In the genomic region with DNA sequence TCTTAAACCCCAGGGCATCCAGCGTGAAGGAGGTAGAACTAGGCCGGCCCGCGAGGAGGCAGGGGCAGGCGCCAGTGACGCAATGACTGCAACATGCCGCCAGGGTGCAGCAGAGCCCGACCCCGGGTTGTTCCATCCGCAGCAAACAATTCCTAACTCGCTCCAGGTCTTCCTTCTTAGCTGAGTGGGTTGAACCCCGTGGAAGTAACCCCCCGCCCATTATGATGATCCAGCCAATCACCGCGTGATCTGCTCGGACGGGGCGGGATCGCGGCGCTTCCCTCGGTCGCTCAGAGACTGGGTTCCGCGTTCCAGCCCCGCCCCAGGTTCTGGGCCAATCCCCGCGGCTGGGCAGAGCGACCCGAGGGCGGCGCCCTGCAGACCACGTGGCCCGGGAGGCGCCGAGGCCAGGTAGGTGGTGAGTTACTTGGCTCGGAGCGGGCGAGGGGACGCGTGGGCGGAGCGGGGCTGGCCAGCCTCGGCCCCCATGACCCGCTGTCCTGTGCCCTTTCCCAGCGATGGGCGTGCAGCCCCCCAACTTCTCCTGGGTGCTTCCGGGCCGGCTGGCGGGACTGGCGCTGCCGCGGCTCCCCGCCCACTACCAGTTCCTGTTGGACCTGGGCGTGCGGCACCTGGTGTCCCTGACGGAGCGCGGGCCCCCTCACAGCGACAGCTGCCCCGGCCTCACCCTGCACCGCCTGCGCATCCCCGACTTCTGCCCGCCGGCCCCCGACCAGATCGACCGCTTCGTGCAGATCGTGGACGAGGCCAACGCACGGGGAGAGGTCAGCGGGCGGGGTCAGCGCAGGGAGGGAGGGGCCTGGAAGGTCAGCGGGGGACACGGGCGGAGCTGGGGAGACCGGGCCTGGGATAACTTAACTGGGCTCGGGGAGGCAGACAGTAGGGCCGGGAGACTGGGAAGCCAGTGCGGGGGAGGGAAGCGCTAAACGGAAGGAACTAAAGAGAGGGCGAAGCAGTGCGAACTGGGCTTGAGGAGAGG, we compare ENCODE assay signal across 8 cellular contexts. TPM values are rescaled to one million over a fixed set of nuclear protein-coding genes. Genes with fewer than 3 reads are reported as not detected.
DNase-seq lines count a peak whose midpoint lies in the region; FAIRE-seq and TF ChIP-seq lines count a peak whose summit lies in the region.

TSS of gene DUSP23 (plus strand) at position 380 of the 1,000 bp plus-strand sequence. CDS start at position 519, 139 bp downstream.

- peaks cover 0 to 3% of the 10 kb centered on the region in 2 experiments; a peak in 1 of 5 replicates for H3K9me3 Mint-ChIP-seq in H9
- no peaks in the 10 kb centered on the region for H3K9me3 Mint-ChIP-seq in activated naive CD4-positive, alpha-beta T cell treated with anti-CD3 and anti-CD28 coated beads for 36 hours

- H4K20me1 ChIP-seq in H9 (ENCODE audit: control insufficient read depth, insufficient read depth, insufficient read length) (no peaks in the 10 kb centered on the region), MM.1S (ENCODE audit: insufficient read depth, low read length) (no peaks in the 10 kb centered on the region)

- H3K79me1 ChIP-seq in H9 (ENCODE audit: insufficient read depth, low read depth, low read length, poor library complexity, severe bottlenecking) (no peaks in the 10 kb centered on the region), neuronal stem cell (ENCODE audit: low read depth, low read length) (no peaks in the 10 kb centered on the region)

- peaks cover 26% of the 10 kb centered on the region in 2 experiments for H3K4me1 Mint-ChIP-seq in H9
- H3K4me1 Mint-ChIP-seq in activated naive CD4-positive, alpha-beta T cell treated with anti-CD3 and anti-CD28 coated beads for 36 hours (ENCODE audit: low read depth) = peaks cover 7% of the 10 kb centered on the region

- no peak within 1 kb of the TSS for H3K4ac ChIP-seq in H9 (ENCODE audit: low read depth, low read length)
- no peak within 1 kb of the TSS for H3K4ac ChIP-seq in neuronal stem cell (ENCODE audit: low read length)

- no peak within 1 kb of the TSS for H2AK5ac ChIP-seq in H9 (ENCODE audit: insufficient read length, low read length)
- no peak within 1 kb of the TSS for H2AK5ac ChIP-seq in neuronal stem cell (ENCODE audit: low read depth, low read length)

- H3K18ac ChIP-seq in H9 (ENCODE audit: insufficient read length, low read depth, low read length) (no peak within 1 kb of the TSS), neuronal stem cell (ENCODE audit: low read length) (peak within 1 kb of the TSS; percentile 89)

- H3K4me2 ChIP-seq in H9 (ENCODE audit: insufficient read depth, insufficient read length, low read length) (peak within 1 kb of the TSS; percentile 38), MM.1S (ENCODE audit: low read depth, low read length) (peak within 1 kb of the TSS; percentile 90), neuronal stem cell (ENCODE audit: insufficient read depth, low read length, poor library complexity, severe bottlenecking) (peak within 1 kb of the TSS; percentile 93)

- H3K9me3 ChIP-seq in H9 (ENCODE audit: control insufficient read depth, low read depth, low read length) (no peaks in the 10 kb centered on the region), MM.1S (replicated peaks; ENCODE audit: insufficient read depth, low read length) (no peaks in the 10 kb centered on the region), neuronal stem cell (replicated peaks in 1 of 2; ENCODE audit: control insufficient read depth in 2 of 2, insufficient read depth in 1 of 2, low read depth in 1 of 2, low read length in 2 of 2) (peaks cover 0 to 2% of the 10 kb centered on the region in 2 donors)

- H3K9ac ChIP-seq in H9 (ENCODE audit: extremely low read depth, insufficient read length, low read length) (no peak within 1 kb of the TSS), MM.1S (ENCODE audit: low read length) (peak within 1 kb of the TSS; percentile 67), neuronal stem cell (ENCODE audit: low read depth, low read length, poor library complexity) (peak within 1 kb of the TSS; percentile 79)

- no peak within 1 kb of the TSS for H2BK5ac ChIP-seq in H9 (ENCODE audit: insufficient read length, low read length)
- H2BK5ac ChIP-seq in neuronal stem cell (ENCODE audit: low read length) = no peak within 1 kb of the TSS

- H4K91ac ChIP-seq in H9 (ENCODE audit: insufficient read length, low read depth, low read length) (no peak within 1 kb of the TSS), neuronal stem cell (ENCODE audit: low read depth, low read length, poor library complexity) (no peak within 1 kb of the TSS)

- H3K27me3 ChIP-seq in H9 (ENCODE audit: insufficient read depth, low read length) (no peaks in the 10 kb centered on the region), MM.1S (replicated peaks; ENCODE audit: insufficient read depth, low read length) (no peaks in the 10 kb centered on the region), neuronal stem cell (ENCODE audit: control insufficient read depth in 3 of 3, insufficient read depth in 3 of 3, low read depth in 1 of 3, low read length in 3 of 3) (peaks cover 0 to 9% (median 0%) of the 10 kb centered on the region in 3 experiments)

- H3K56ac ChIP-seq in H9 (ENCODE audit: insufficient read length, low read depth, low read length) = no peak within 1 kb of the TSS

- H3K36me3 ChIP-seq in MM.1S (replicated peaks; ENCODE audit: insufficient read depth, low read length) = no peaks in the 10 kb centered on the region
- H3K36me3 ChIP-seq in neuronal stem cell (replicated peaks in 1 of 2; ENCODE audit: control insufficient read depth in 2 of 2, insufficient read depth in 2 of 2, low read length in 2 of 2) = no peaks in the 10 kb centered on the region

- intact Hi-C loops in activated naive CD4-positive, alpha-beta T cell treated with anti-CD3 and anti-CD28 coated beads for 36 hours (cut with micrococcal nuclease) = loop anchor here (1.0 to 10.0 kb wide), 9 partner anchors 18 to 646 kb away; partner anchors contain the start of genes SLAMF8 and TAGLN2

- H3K23ac ChIP-seq in H9 (ENCODE audit: insufficient read length, low read depth, low read length) (no peak within 1 kb of the TSS), neuronal stem cell (ENCODE audit: low read depth, low read length, poor library complexity) (peak within 1 kb of the TSS; percentile 87)

- H2AFZ ChIP-seq in H9 (ENCODE audit: low read length) (no peak within 1 kb of the TSS), MM.1S (ENCODE audit: low read length) (peak within 1 kb of the TSS; percentile 99), neuronal stem cell (ENCODE audit: low read length) (peak within 1 kb of the TSS; percentile 81)

- H2BK20ac ChIP-seq in H9 (ENCODE audit: low read depth, low read length, poor library complexity, severe bottlenecking) = no peak within 1 kb of the TSS

- no peak within 1 kb of the TSS for H4K8ac ChIP-seq in H9 (replicated peaks; ENCODE audit: insufficient read length, low read depth, low read length)
- H4K8ac ChIP-seq in neuronal stem cell (ENCODE audit: low read depth, low read length) = no peak within 1 kb of the TSS

- no peaks in the 10 kb centered on the region for H3F3A ChIP-seq in MM.1S (ENCODE audit: insufficient read depth, low read length)

- DNase-seq in H9 (peak; percentile 99), MM.1S (peak; percentile 100), SK-N-DZ (ENCODE audit: low spot score) (peak; percentile 49), foreskin melanocyte (peak; percentile 97), neuronal stem cell (ENCODE audit: low spot score) (peak; percentile 95)
- DNase-seq in activated naive CD4-positive, alpha-beta T cell treated with anti-CD3 and anti-CD28 coated beads for 36 hours = peak; percentile 96

- CTCF ChIA-PET in activated naive CD4-positive, alpha-beta T cell treated with anti-CD3 and anti-CD28 coated beads for 36 hours (lab: Charles Lee) = interaction anchor here (0.6 to 4.0 kb wide), 10 partner anchors 9 to 227 kb away, joined by 3 to 27 read pairs (median 4); no protein-coding TSS in a partner anchor

- H3K36me3 Mint-ChIP-seq in H9 (ENCODE audit: insufficient read depth in 1 of 3, low read depth in 3 of 3) = peaks cover 7 to 21% (median 18%) of the 10 kb centered on the region in 3 experiments
- no peaks in the 10 kb centered on the region for H3K36me3 Mint-ChIP-seq in activated naive CD4-positive, alpha-beta T cell treated with anti-CD3 and anti-CD28 coated beads for 36 hours (ENCODE audit: low read depth)

- no peak within 1 kb of the TSS for H4K5ac ChIP-seq in H9 (ENCODE audit: insufficient read length, low read depth, low read length)

- no peaks in the 10 kb centered on the region for H3K23me2 ChIP-seq in H9 (ENCODE audit: insufficient read length, low read depth, low read length, poor library complexity, severe bottlenecking)

- H3K14ac ChIP-seq in H9 (ENCODE audit: insufficient read depth, low read length) = peak within 1 kb of the TSS; percentile 18; the same call in 1 of the 2 replicates
- H3K14ac ChIP-seq in neuronal stem cell (ENCODE audit: low read length) = no peak within 1 kb of the TSS

- H3K9me2 ChIP-seq in MM.1S (replicated peaks; ENCODE audit: insufficient read depth, low read length) = no peaks in the 10 kb centered on the region

- peak; percentile 87 for FAIRE-seq in G401.6 (lab: Jason Lieb, UNC)

- H3K27ac Mint-ChIP-seq in H9 = no peak within 1 kb of the TSS
- no peak within 1 kb of the TSS for H3K27ac Mint-ChIP-seq in activated naive CD4-positive, alpha-beta T cell treated with anti-CD3 and anti-CD28 coated beads for 36 hours

- no peak within 1 kb of the TSS for H2BK12ac ChIP-seq in H9 (ENCODE audit: insufficient read length, low read depth, low read length)
- no peak within 1 kb of the TSS for H2BK12ac ChIP-seq in neuronal stem cell (ENCODE audit: low read length)

- peak within 1 kb of the TSS; percentile 69 to 88 for H3K4me3 Mint-ChIP-seq in H9
- H3K4me3 Mint-ChIP-seq in activated naive CD4-positive, alpha-beta T cell treated with anti-CD3 and anti-CD28 coated beads for 36 hours = peak within 1 kb of the TSS; percentile 73

- H3K79me2 ChIP-seq in H9 (ENCODE audit: insufficient read depth, low read length) (no peaks in the 10 kb centered on the region), MM.1S (ENCODE audit: low read length) (0 out of 2 replicates have a peak, but pooled peaks cover 8% of the 10 kb centered on the region)

- peaks cover 5% of the 10 kb centered on the region; the same call in 1 of the 2 replicates for H3K4me1 ChIP-seq in H9 (ENCODE audit: insufficient read depth, low read length)
- peaks cover 10% of the 10 kb centered on the region; the same call in 1 of the 2 replicates for H3K4me1 ChIP-seq in MM.1S (ENCODE audit: low read length)
- peaks cover 0 to 1% of the 10 kb centered on the region in 2 donors for H3K4me1 ChIP-seq in neuronal stem cell (ENCODE audit: control insufficient read depth in 2 of 2, insufficient read depth in 1 of 2, low read depth in 1 of 2, low read length in 2 of 2)

- H3K27me3 Mint-ChIP-seq in H9 (ENCODE audit: low read depth) = peaks cover 11% of the 10 kb centered on the region
- H3K27me3 Mint-ChIP-seq in activated naive CD4-positive, alpha-beta T cell treated with anti-CD3 and anti-CD28 coated beads for 36 hours (ENCODE audit: low read depth) = no peaks in the 10 kb centered on the region

- no CpG with 5 or more reads among the region's 88 CpGs for WGBS in H9 (ENCODE audit: extremely low coverage, insufficient read length, low lambda C conversion rate)
- no CpG with 5 or more reads among the region's 88 CpGs for WGBS in neuronal stem cell (ENCODE audit: extremely low coverage in 2 of 2, insufficient read length in 2 of 2, insufficient replicate concordance in 1 of 2), 2 donors

- H3T11ph ChIP-seq in H9 (ENCODE audit: low read length) = no peak within 1 kb of the TSS

- TF ChIP-seq CTCF in H9 (conservative IDR thresholded peaks at IDR 0.05) (peak; percentile 94), MM.1S (IDR thresholded peaks at IDR 0.05; ENCODE audit: low read length) (peak; percentile 98), subcutaneous adipose tissue (IDR thresholded peaks at IDR 0.05; ENCODE audit: low read depth) (no peak)

- H3K4me3 ChIP-seq in MM.1S (ENCODE audit: low read length) = peak within 1 kb of the TSS; percentile 86
- peak within 1 kb of the TSS; percentile 24 to 89 for H3K4me3 ChIP-seq in neuronal stem cell (ENCODE audit: low read length in 2 of 2)

- H2BK120ac ChIP-seq in H9 (ENCODE audit: low read depth, low read length, poor library complexity, severe bottlenecking) = no peak within 1 kb of the TSS
- H2BK120ac ChIP-seq in neuronal stem cell (ENCODE audit: low read depth, low read length) = peak within 1 kb of the TSS; percentile 49

- H2BK15ac ChIP-seq in H9 (ENCODE audit: low read depth, low read length) = no peak within 1 kb of the TSS
- H2BK15ac ChIP-seq in neuronal stem cell (ENCODE audit: low read length) = no peak within 1 kb of the TSS

- H3K27ac ChIP-seq in H9 (ENCODE audit: insufficient read length, low read depth, low read length) (no peak within 1 kb of the TSS), MM.1S (ENCODE audit: low read length) (no peak within 1 kb of the TSS), neuronal stem cell (replicated peaks; ENCODE audit: low read length) (no peak within 1 kb of the TSS)

RNA-seq across cellular contexts. Expression of gene DUSP23, which starts in this region (rescaled TPM):
- 25.0 and 27.3 TPM in 2 replicates for total RNA-seq in H9 (2021)
- polyA plus RNA-seq in SK-N-DZ (2014; cell fraction: cytosol; rRNA removed) = 0.57 and 2.5 TPM in 2 replicates
- polyA plus RNA-seq in SK-N-DZ (2014; cell fraction: nucleus; rRNA removed) = 2.0 TPM in 2 replicates
- total RNA-seq in activated naive CD4-positive, alpha-beta T cell treated with anti-CD3 and anti-CD28 coated beads for 36 hours = 10 to 100 TPM; 13.0 to 14.1 TPM
- polyA plus RNA-seq in neuronal stem cell (2013, experiment 1 of 2) = 36.7 TPM
- 33.6 TPM for polyA plus RNA-seq in neuronal stem cell (2013, experiment 2 of 2)
- 10 to 100 TPM; 32.0 to 99.5 (median 75.4) TPM for total RNA-seq in subcutaneous adipose tissue

Comparison
In these comparisons a context has a peak if more than half of its experiments do, and no peak if none do; other contexts are left out.
1. DNase-seq: peak in every context shown above with its lines; median percentile 100 in MM.1S; 99 in H9; 97 in foreskin melanocyte; 96 in activated naive CD4-positive, alpha-beta T cell treated with anti-CD3 and anti-CD28 coated beads for 36 hours; 95 in neuronal stem cell; 49 in SK-N-DZ.
2. H3K4me2 ChIP-seq: peak in every context shown above with its lines; median percentile 93 in neuronal stem cell; 90 in MM.1S; 38 in H9.